Comparison of ENCODE assay signal across 21 cellular contexts in the genomic region with DNA sequence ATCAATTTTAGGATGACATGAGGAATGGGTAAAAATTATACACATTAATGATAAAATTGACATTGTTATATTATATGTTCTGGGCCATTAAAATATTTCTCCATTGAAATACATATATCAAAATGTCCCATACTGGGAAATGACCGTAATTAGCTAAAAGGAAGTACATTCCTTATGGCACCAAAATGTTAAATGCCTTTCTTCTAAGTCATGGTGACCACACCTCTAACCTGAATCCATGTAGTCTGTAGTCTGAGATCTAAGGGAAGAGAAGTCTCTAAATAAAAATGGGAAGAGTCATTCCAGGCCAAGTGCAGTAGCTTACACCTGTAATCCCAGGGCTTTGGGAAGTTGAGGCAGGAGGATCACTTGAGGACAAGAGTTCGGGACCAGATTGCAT. TPM values are rescaled to one million over a fixed set of nuclear protein-coding genes. Genes with fewer than 3 reads are reported as not detected.
DNase-seq lines count a peak whose midpoint lies in the region; ATAC-seq, FAIRE-seq and TF ChIP-seq lines count a peak whose summit lies in the region.
"Had no signal": no experiment of that assay in that cellular context is flagged by ENCODE, and none has a peak within 500 bp of the region (broad histone marks: within the 10 kb centered on the region; RNA-seq: fewer than 3 reads in every experiment).

No MANE protein-coding gene starts in this region.

- peak; percentile 70 for FAIRE-seq in keratinocyte (lab: Jason Lieb, UNC)

- intact Hi-C loops in esophagus muscularis mucosa (cut with DNase I): no loop called here

- ATAC-seq in activated naive CD4-positive, alpha-beta T cell treated with anti-CD3 and anti-CD28 coated beads, Interleukin-2, amount 50 U/mL, for 72 hours: no peak
- ATAC-seq in stimulated activated naive B cell treated with anti-CD40 and anti-IgM and Interleukin-4, amounts not matched to agents 10 μg/mL and 1 μg/mL and 100 μg/mL, for 72 hours (replicated peaks): no peak

- peak; percentile 88; the same call in 1 of the 2 replicates for TF ChIP-seq EP300 in Ishikawa (IDR thresholded peaks at IDR 0.05; ENCODE audit: borderline replicate concordance)
- TF ChIP-seq EP300 in esophagus muscularis mucosa (IDR thresholded peaks at IDR 0.05): no peak

- H3K9me3 Mint-ChIP-seq in activated naive CD4-positive, alpha-beta T cell treated with anti-CD3 and anti-CD28 coated beads, Interleukin-2, amount 50 U/mL, for 72 hours: no peaks in the 10 kb centered on the region
- H3K9me3 Mint-ChIP-seq in progenitor cell of endocrine pancreas (ENCODE audit: low read depth): peaks cover 6% of the 10 kb centered on the region
- no peaks in the 10 kb centered on the region for H3K9me3 Mint-ChIP-seq in stimulated activated naive B cell treated with anti-CD40 and anti-IgM and Interleukin-4, amounts not matched to agents 10 μg/mL and 1 μg/mL and 100 μg/mL, for 72 hours
- H3K9me3 Mint-ChIP-seq: CD4-positive, alpha-beta T cell had no signal

- H3K9ac ChIP-seq in keratinocyte (ENCODE audit: control insufficient read depth, extremely low read depth, insufficient read depth, low read length): no peak overlapping the region
- H3K9ac ChIP-seq: BLaER1 had no signal

- TF ChIP-seq POLR2A in esophagus muscularis mucosa (IDR thresholded peaks at IDR 0.05; ENCODE audit: low read depth): no peak

- H3K4me1 Mint-ChIP-seq in progenitor cell of endocrine pancreas (ENCODE audit: low read depth): peaks cover 2% of the 10 kb centered on the region
- H3K4me1 Mint-ChIP-seq in stimulated activated naive B cell treated with anti-CD40 and anti-IgM and Interleukin-4, amounts not matched to agents 10 μg/mL and 1 μg/mL and 100 μg/mL, for 72 hours: no peaks in the 10 kb centered on the region

- no peaks in the 10 kb centered on the region for H3K27me3 Mint-ChIP-seq in progenitor cell of endocrine pancreas
- H3K27me3 Mint-ChIP-seq in stimulated activated naive B cell treated with anti-CD40 and anti-IgM and Interleukin-4, amounts not matched to agents 10 μg/mL and 1 μg/mL and 100 μg/mL, for 72 hours: peaks cover 17 to 26% of the 10 kb centered on the region in 2 donors

- H3K27ac ChIP-seq in RWPE1: no peak overlapping the region
- no peak overlapping the region for H3K27ac ChIP-seq in keratinocyte (ENCODE audit: control insufficient read depth, insufficient read depth, low read length)
- H3K27ac ChIP-seq in esophagus muscularis mucosa (replicated peaks in 1 of 4): no peak overlapping the region
- H3K27ac ChIP-seq: BLaER1, SK-N-MC had no signal

- H3K27ac Mint-ChIP-seq in activated naive CD4-positive, alpha-beta T cell treated with anti-CD3 and anti-CD28 coated beads, Interleukin-2, amount 50 U/mL, for 72 hours: no peak overlapping the region
- no peak overlapping the region for H3K27ac Mint-ChIP-seq in progenitor cell of endocrine pancreas
- H3K27ac Mint-ChIP-seq in stimulated activated naive B cell treated with anti-CD40 and anti-IgM and Interleukin-4, amounts not matched to agents 10 μg/mL and 1 μg/mL and 100 μg/mL, for 72 hours: no peak overlapping the region
- H3K27ac Mint-ChIP-seq: CD4-positive, alpha-beta T cell had no signal

- H4K20me1 ChIP-seq in keratinocyte (ENCODE audit: control insufficient read depth, extremely low read depth, insufficient read depth, low read length): no peaks in the 10 kb centered on the region
- H4K20me1 ChIP-seq: BLaER1 had no signal

- H3K79me2 ChIP-seq in keratinocyte (ENCODE audit: control insufficient read depth, insufficient read depth, low read length): no peaks in the 10 kb centered on the region

- no peak overlapping the region for H3K4me3 Mint-ChIP-seq in progenitor cell of endocrine pancreas (ENCODE audit: low read depth)
- no peak overlapping the region for H3K4me3 Mint-ChIP-seq in stimulated activated naive B cell treated with anti-CD40 and anti-IgM and Interleukin-4, amounts not matched to agents 10 μg/mL and 1 μg/mL and 100 μg/mL, for 72 hours
- H3K4me3 Mint-ChIP-seq: CD4-positive, alpha-beta T cell had no signal

- no peaks in the 10 kb centered on the region for H3K36me3 Mint-ChIP-seq in activated naive CD4-positive, alpha-beta T cell treated with anti-CD3 and anti-CD28 coated beads, Interleukin-2, amount 50 U/mL, for 72 hours
- H3K36me3 Mint-ChIP-seq in progenitor cell of endocrine pancreas (ENCODE audit: insufficient read depth): peaks cover 4% of the 10 kb centered on the region
- H3K36me3 Mint-ChIP-seq in stimulated activated naive B cell treated with anti-CD40 and anti-IgM and Interleukin-4, amounts not matched to agents 10 μg/mL and 1 μg/mL and 100 μg/mL, for 72 hours: no peaks in the 10 kb centered on the region

- TF ChIP-seq RAD21 in Ishikawa (IDR thresholded peaks at IDR 0.05; ENCODE audit: low read depth): no peak

- H3K36me3 ChIP-seq in keratinocyte (ENCODE audit: control insufficient read depth in 2 of 2, extremely low read depth in 1 of 2, insufficient read depth in 2 of 2, low read length in 2 of 2) (no peaks in the 10 kb centered on the region), esophagus muscularis mucosa (no peaks in the 10 kb centered on the region)
- H3K36me3 ChIP-seq: BLaER1 had no signal

- 87% methylated on average over 2 of the region's 2 CpGs for WGBS in esophagus muscularis mucosa

- DNase-seq in RWPE1 (ENCODE audit: low spot score): peak; percentile 30
- DNase-seq in keratinocyte (ENCODE audit: low read depth, low spot score): peak; percentile 28
- DNase-seq in esophagus muscularis mucosa (ENCODE audit: extremely low spot score): no peak
- DNase-seq in activated naive CD4-positive, alpha-beta T cell treated with anti-CD3 and anti-CD28 coated beads, Interleukin-2, amount 50 U/mL, for 72 hours (ENCODE audit: low spot score in 2 of 2): no peak
- no peak for DNase-seq in progenitor cell of endocrine pancreas (ENCODE audit: low spot score, unreplicated experiment)
- DNase-seq in stimulated activated naive B cell treated with anti-CD40 and anti-IgM and Interleukin-4, amounts not matched to agents 10 μg/mL and 1 μg/mL and 100 μg/mL, for 72 hours: no peak
- DNase-seq: CD4-positive, alpha-beta T cell; EL; GF-D8; Kasumi-1; MM.1S; NCI-H1048; NCI-H146; NCI-H2029; NCI-H226; NCI-H524 treated with DMSO at 0.1 percent for 48 hours; OCI-M1; SHP77 treated with DMSO at 0.1 percent for 48 hours had no signal

- CTCF ChIA-PET in RWPE1 (lab: Yijun Ruan, JAX): no interaction called here

- H3K4me2 ChIP-seq in keratinocyte (ENCODE audit: control insufficient read depth, extremely low read depth, insufficient read depth, low read depth, low read length): peak overlapping the region; percentile 10
- H3K4me2 ChIP-seq: BLaER1 had no signal

- H3K9me1 ChIP-seq in keratinocyte (ENCODE audit: control insufficient read depth, extremely low read depth, insufficient read depth, low read length): no peaks in the 10 kb centered on the region

- peaks cover 21% of the 10 kb centered on the region for H3K4me1 ChIP-seq in keratinocyte (ENCODE audit: control insufficient read depth, extremely low read depth, insufficient read depth, low read length)
- H3K4me1 ChIP-seq in esophagus muscularis mucosa: no peaks in the 10 kb centered on the region

- POLR2A ChIA-PET in RWPE1 (lab: Yijun Ruan, JAX; ENCODE audit: low non-redundant PET): no interaction called here

- no peak overlapping the region for H3K4me3 ChIP-seq in keratinocyte (ENCODE audit: control insufficient read depth in 2 of 3, extremely low read depth in 1 of 3, insufficient read depth in 2 of 3, low read depth in 1 of 3, low read length in 3 of 3)
- no peak overlapping the region for H3K4me3 ChIP-seq in esophagus muscularis mucosa
- H3K4me3 ChIP-seq: BLaER1, SK-N-MC had no signal

- no peak overlapping the region for H2AFZ ChIP-seq in keratinocyte (ENCODE audit: control insufficient read depth, low read length)

- H3K9me3 ChIP-seq in keratinocyte (ENCODE audit: control insufficient read depth, low read depth, low read length) (no peaks in the 10 kb centered on the region), esophagus muscularis mucosa (no peaks in the 10 kb centered on the region)
- H3K9me3 ChIP-seq: BLaER1 had no signal

- dilution Hi-C loops in keratinocyte (cut with MboI; ENCODE audit: extremely low pct_ligation_motif_present, low sequenced_read_pairs): no loop called here

- no peaks in the 10 kb centered on the region for H3K27me3 ChIP-seq in keratinocyte (ENCODE audit: control insufficient read depth, extremely low read depth, insufficient read depth, low read length)
- H3K27me3 ChIP-seq in esophagus muscularis mucosa: peaks cover 0 to 3% (median 0%) of the 10 kb centered on the region in 4 donors
- H3K27me3 ChIP-seq: BLaER1 had no signal

- TF ChIP-seq CTCF in RWPE1 (conservative IDR thresholded peaks at IDR 0.05; ENCODE audit: low read depth): no peak
- no peak for TF ChIP-seq CTCF in keratinocyte (optimal IDR thresholded peaks at IDR 0.05 in 1 of 3, IDR thresholded peaks at IDR 0.05 in 1 of 3, conservative IDR thresholded peaks at IDR 0.05 in 1 of 3; ENCODE audit: extremely low read depth in 1 of 3, insufficient read depth in 2 of 3, low read length in 3 of 3)
- no peak for TF ChIP-seq CTCF in esophagus muscularis mucosa (IDR thresholded peaks at IDR 0.05)
- no peak for TF ChIP-seq CTCF in progenitor cell of endocrine pancreas (IDR thresholded peaks at IDR 0.05; ENCODE audit: unreplicated experiment)

RNA-seq across cellular contexts. Expression of a gene that starts 10.0 kb away (rescaled TPM):
- polyA plus RNA-seq in keratinocyte: 0.29 to 0.75 TPM (median 0.75 TPM) in 3 replicates
- polyA plus RNA-seq in keratinocyte (2011; ENCODE audit: low read depth): 2.8 TPM
- polyA plus RNA-seq in keratinocyte (2011; cell fraction: cytosol; rRNA removed): 0.42 and 0.78 TPM in 2 replicates
- polyA plus RNA-seq in keratinocyte (2011; cell fraction: nucleus; rRNA removed): 1.8 and 1.9 TPM in 2 replicates
- 0.29 and 4.4 TPM in 2 replicates for polyA plus RNA-seq in keratinocyte (2012; ENCODE audit: low replicate concordance)
- 0.20 to 0.67 TPM (median 0.59 TPM) in 3 replicates for polyA minus RNA-seq in keratinocyte
- 1.7 TPM for polyA minus RNA-seq in keratinocyte (2011; cell fraction: cytosol; rRNA and poly(A)+ RNA removed)
- 2.4 and 2.7 TPM in 2 replicates for polyA minus RNA-seq in keratinocyte (2011; cell fraction: nucleus; rRNA and poly(A)+ RNA removed)
- total RNA-seq in esophagus muscularis mucosa (not detected), progenitor cell of endocrine pancreas (5.5 and 5.8 TPM in 2 replicates)
- not detected for total RNA-seq in activated naive CD4-positive, alpha-beta T cell treated with anti-CD3 and anti-CD28 coated beads, Interleukin-2, amount 50 U/mL, for 72 hours
- total RNA-seq: CD4-positive, alpha-beta T cell had no signal

Comparison
In these comparisons a context has a peak if more than half of its experiments do, and no peak if none do; other contexts are left out.
1. DNase-seq: peak in RWPE1 (single experiment) and keratinocyte (single experiment); none in esophagus muscularis mucosa (single experiment), activated naive CD4-positive, alpha-beta T cell treated with anti-CD3 and anti-CD28 coated beads, Interleukin-2, amount 50 U/mL, for 72 hours (0 of 2), progenitor cell of endocrine pancreas (single experiment) and stimulated activated naive B cell treated with anti-CD40 and anti-IgM and Interleukin-4, amounts not matched to agents 10 μg/mL and 1 μg/mL and 100 μg/mL, for 72 hours (single experiment).